Comparison of ENCODE assay signal across 9 cellular contexts in genomic region chrX:119272882-119273806, GRCh38. TPM values are rescaled to one million over a fixed set of nuclear protein-coding genes. Genes with fewer than 3 reads are reported as not detected.
DNase-seq lines count a peak whose midpoint lies in the region; ATAC-seq and TF ChIP-seq lines count a peak whose summit lies in the region.
"Had no signal": no experiment of that assay in that cellular context is flagged by ENCODE, and none has a peak within 500 bp of the region (broad histone marks: within the 10 kb centered on the region; RNA-seq: fewer than 3 reads in every experiment).

No MANE protein-coding gene starts in this region.

- H3K9me3 Mint-ChIP-seq in endodermal cell: peaks cover 57% of the 10 kb centered on the region
- no peaks in the 10 kb centered on the region for H3K9me3 Mint-ChIP-seq in natural killer cell treated with Interleukin-12 subunit alpha and Interleukin-12 subunit beta and Interleukin-15 and Interleukin-18, amount 100 ng/mL, for 72 hours

- H3K27me3 ChIP-seq in endodermal cell (ENCODE audit: control insufficient read depth, insufficient read depth, low read length, poor library complexity, severe bottlenecking): peaks cover 18% of the 10 kb centered on the region
- no peaks in the 10 kb centered on the region for H3K27me3 ChIP-seq in aorta (ENCODE audit: control insufficient read depth in 1 of 2, insufficient read depth in 2 of 2, low read length in 1 of 2)

- H3K4me1 ChIP-seq in endodermal cell (ENCODE audit: control insufficient read depth, insufficient read depth, low read length) (peaks cover 3% of the 10 kb centered on the region), aorta (ENCODE audit: control insufficient read depth in 1 of 2, insufficient read depth in 2 of 2, low read length in 2 of 2) (no peaks in the 10 kb centered on the region)
- H3K4me1 ChIP-seq: gastrocnemius medialis had no signal

- peak overlapping the region; percentile 48 for H3K4me3 Mint-ChIP-seq in endodermal cell
- peak overlapping the region; percentile 67 for H3K4me3 Mint-ChIP-seq in natural killer cell treated with Interleukin-12 subunit alpha and Interleukin-12 subunit beta and Interleukin-15 and Interleukin-18, amount 100 ng/mL, for 72 hours

- DNase-seq in activated CD8-positive, alpha-beta memory T cell treated with anti-CD3 and anti-CD28 coated beads for 4 hours (ENCODE audit: low read depth in 2 of 2): peak; percentile 6
- DNase-seq in endodermal cell: peak; percentile 93
- peak; percentile 65 for DNase-seq in natural killer cell treated with Interleukin-12 subunit alpha and Interleukin-12 subunit beta and Interleukin-15 and Interleukin-18, amount 100 ng/mL, for 72 hours (ENCODE audit: low spot score)
- DNase-seq in aorta: peak; percentile 62 to 77
- DNase-seq in NK-92 treated with Interleukin-12 subunit alpha and Interleukin-12 subunit beta, amount 100 ng/mL, for 24 hours (lab: John Stamatoyannopoulos, UW): no peak
- no peak for DNase-seq in DMS53 (lab: John Stamatoyannopoulos, UW)

- H3K4me3 ChIP-seq in endodermal cell (ENCODE audit: low read length): no peak overlapping the region
- H3K4me3 ChIP-seq in aorta (ENCODE audit: low read length in 2 of 2): no peak overlapping the region

- H3K36me3 ChIP-seq in endodermal cell (ENCODE audit: control insufficient read depth, insufficient read depth, low read length) (no peaks in the 10 kb centered on the region), aorta (ENCODE audit: control insufficient read depth in 1 of 2, insufficient read depth in 2 of 2, low read length in 1 of 2) (no peaks in the 10 kb centered on the region)
- H3K36me3 ChIP-seq: gastrocnemius medialis had no signal

- H3K27ac ChIP-seq in endodermal cell (ENCODE audit: low read depth, low read length) (no peak overlapping the region), aorta (ENCODE audit: low read depth in 1 of 2, low read length in 2 of 2) (no peak overlapping the region)
- H3K27ac ChIP-seq: gastrocnemius medialis had no signal

- H3K9me3 ChIP-seq in endodermal cell (ENCODE audit: control insufficient read depth, low read length): no peaks in the 10 kb centered on the region
- no peaks in the 10 kb centered on the region for H3K9me3 ChIP-seq in aorta (ENCODE audit: control insufficient read depth, low read length)
- H3K9me3 ChIP-seq: gastrocnemius medialis had no signal

- intact Hi-C loops in aorta (cut with DNase I): loop anchor here in 1 of 2 donors (5.0 kb wide), 1 partner anchor 156 kb away; no protein-coding TSS in a partner anchor

- H3K36me3 Mint-ChIP-seq in endodermal cell (ENCODE audit: low read depth): no peaks in the 10 kb centered on the region
- H3K36me3 Mint-ChIP-seq in natural killer cell treated with Interleukin-12 subunit alpha and Interleukin-12 subunit beta and Interleukin-15 and Interleukin-18, amount 100 ng/mL, for 72 hours: no peaks in the 10 kb centered on the region

- H3K4me1 Mint-ChIP-seq in endodermal cell: no peaks in the 10 kb centered on the region
- peaks cover 6 to 8% of the 10 kb centered on the region in 2 donors for H3K4me1 Mint-ChIP-seq in natural killer cell treated with Interleukin-12 subunit alpha and Interleukin-12 subunit beta and Interleukin-15 and Interleukin-18, amount 100 ng/mL, for 72 hours (ENCODE audit: low read depth in 2 of 2)

- ATAC-seq in GM19467 (IDR thresholded peaks at IDR 0.05; ENCODE audit: unreplicated experiment): peak; percentile 54
- peak; percentile 90 to 92 for ATAC-seq in natural killer cell treated with Interleukin-12 subunit alpha and Interleukin-12 subunit beta and Interleukin-15 and Interleukin-18, amount 100 ng/mL, for 72 hours
- peak; percentile 62 for ATAC-seq in aorta (ENCODE audit: low FRiP score)
- ATAC-seq in HG03342 (IDR thresholded peaks at IDR 0.05; ENCODE audit: unreplicated experiment): no peak
- ATAC-seq: gastrocnemius medialis had no signal

- no peak overlapping the region for H3K27ac Mint-ChIP-seq in endodermal cell
- no peak overlapping the region for H3K27ac Mint-ChIP-seq in natural killer cell treated with Interleukin-12 subunit alpha and Interleukin-12 subunit beta and Interleukin-15 and Interleukin-18, amount 100 ng/mL, for 72 hours

- H3K27me3 Mint-ChIP-seq in endodermal cell (ENCODE audit: insufficient read depth): peaks cover 44% of the 10 kb centered on the region
- peaks cover 5 to 31% of the 10 kb centered on the region in 2 donors for H3K27me3 Mint-ChIP-seq in natural killer cell treated with Interleukin-12 subunit alpha and Interleukin-12 subunit beta and Interleukin-15 and Interleukin-18, amount 100 ng/mL, for 72 hours

- peak; percentile 73 for TF ChIP-seq CTCF in endodermal cell (conservative IDR thresholded peaks at IDR 0.05)

- 51 to 67% methylated on average over 7 to 83 of the region's 83 CpGs for WGBS in endodermal cell (ENCODE audit: insufficient coverage in 1 of 2, insufficient read length in 1 of 2), 2 experiments
- 25 to 43% methylated on average over 70 to 83 of the region's 83 CpGs for WGBS in aorta, 2 donors

- no peak overlapping the region for H3K9ac ChIP-seq in endodermal cell (ENCODE audit: extremely low read depth, low read length, poor library complexity, severe bottlenecking)

RNA-seq across cellular contexts. Expression of gene PGRMC1, which starts 37.1 kb away (rescaled TPM):
- total RNA-seq in endodermal cell (100 to 1,000 TPM; 108 to 115 TPM), aorta (10 to 100 TPM; 79.0 to 92.8 TPM)
- polyA plus RNA-seq in endodermal cell (2013, experiment 1 of 2): 275 TPM
- polyA plus RNA-seq in endodermal cell (2013, experiment 2 of 2): 271 TPM
- total RNA-seq in natural killer cell treated with Interleukin-12 subunit alpha and Interleukin-12 subunit beta and Interleukin-15 and Interleukin-18, amount 100 ng/mL, for 72 hours: 10 to 100 TPM; 27.4 to 29.0 TPM
- polyA plus RNA-seq in aorta: 10 to 100 TPM; 64.9 to 90.7 TPM

Comparison
In these comparisons a context has a peak if more than half of its experiments do, and no peak if none do; other contexts are left out.
1. DNase-seq: peak in activated CD8-positive, alpha-beta memory T cell treated with anti-CD3 and anti-CD28 coated beads for 4 hours (2 of 2), endodermal cell (single experiment), natural killer cell treated with Interleukin-12 subunit alpha and Interleukin-12 subunit beta and Interleukin-15 and Interleukin-18, amount 100 ng/mL, for 72 hours (single experiment) and aorta (2 of 2); none in NK-92 treated with Interleukin-12 subunit alpha and Interleukin-12 subunit beta, amount 100 ng/mL, for 24 hours (single experiment) and DMS53 (single experiment).